ENCODE assay signal across 10 cellular contexts in genomic region chr17:6688944-6689343, GRCh38. TPM values are rescaled to one million over a fixed set of nuclear protein-coding genes. Genes with fewer than 3 reads are reported as not detected.
"Had no signal": no experiment of that assay in that cellular context is flagged by ENCODE, and none has a peak within 500 bp of the region (broad histone marks: within the 10 kb centered on the region; RNA-seq: fewer than 3 reads in every experiment).

No MANE protein-coding gene starts in this region.

- H3K9ac ChIP-seq: KMS-11 had no signal

- H3K27ac ChIP-seq: HL-60, KMS-11 had no signal

- DNase-seq: IMR-90, Karpas-422, KBM-7, KG1 had no signal

- H3K4me2 ChIP-seq: KMS-11 had no signal

- FAIRE-seq: HTR-8/SVneo, K562 had no signal

- H3K4me3 ChIP-seq: K562 had no signal

- ATAC-seq: K562 had no signal

RNA-seq across cellular contexts. Expression of gene SLC13A5, which starts 24.2 kb away (rescaled TPM):
- total RNA-seq: HT-29, HT1080, IMR-90 had no signal
- polyA plus RNA-seq: IMR-90, K562 had no signal
